Comparison of ENCODE assay signal across 8 cellular contexts in the genomic region with DNA sequence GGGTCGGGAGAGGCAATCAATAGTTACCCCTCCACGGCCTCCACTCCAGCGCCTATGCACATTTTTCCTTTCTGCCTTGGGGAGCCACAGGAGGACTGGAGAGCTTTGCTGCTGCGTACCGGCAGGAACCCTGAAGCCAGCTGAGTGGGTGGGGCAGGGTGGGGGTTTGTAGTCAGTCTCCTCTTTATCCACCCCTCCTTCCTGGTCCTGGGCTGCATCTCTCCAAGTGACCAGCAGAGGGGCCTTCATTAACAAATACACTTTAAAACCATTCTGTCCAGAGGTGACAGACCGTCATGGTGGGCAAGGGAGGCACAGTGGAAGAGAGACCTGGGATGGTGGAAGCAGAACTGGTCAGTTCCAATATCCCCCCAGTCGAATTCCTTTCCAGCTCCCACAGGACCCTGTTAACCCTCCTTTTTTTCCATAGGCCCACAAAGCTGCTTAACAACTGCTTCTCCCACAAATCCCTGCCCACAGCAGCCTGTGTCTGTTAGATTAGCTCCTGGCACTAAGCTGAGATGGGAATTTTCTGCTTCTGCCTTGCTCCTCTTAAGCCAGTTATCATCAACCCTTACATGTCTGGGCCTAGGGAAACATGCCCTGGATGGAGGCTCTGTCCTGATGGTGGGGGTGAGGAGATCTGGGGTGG. TPM values are rescaled to one million over a fixed set of nuclear protein-coding genes. Genes with fewer than 3 reads are reported as not detected.
DNase-seq lines count a peak whose midpoint lies in the region; ATAC-seq and TF ChIP-seq lines count a peak whose summit lies in the region.

No MANE protein-coding gene starts in this region.

- TF ChIP-seq RAD21 in HCT116 (IDR thresholded peaks at IDR 0.05; ENCODE audit: low read depth) = peak; percentile 55

- H3K4me1 ChIP-seq in DOHH2 (ENCODE audit: control insufficient read depth, low read length) (peaks cover 13% of the 10 kb centered on the region), HCT116 (ENCODE audit: control insufficient read depth in 1 of 2, insufficient read depth in 2 of 2, low read length in 2 of 2) (peaks cover 8 to 35% of the 10 kb centered on the region in 2 experiments; a peak in 3 of 4 replicates)

- no peaks in the 10 kb centered on the region for H3K9me3 Mint-ChIP-seq in activated naive CD8-positive, alpha-beta T cell treated with anti-CD3 and anti-CD28 coated beads for 36 hours

- H3K9me2 ChIP-seq in DOHH2 (replicated peaks; ENCODE audit: control insufficient read depth, low read length) (no peaks in the 10 kb centered on the region), HCT116 (ENCODE audit: insufficient read depth) (no peaks in the 10 kb centered on the region)

- H3K36me3 ChIP-seq in DOHH2 (ENCODE audit: control insufficient read depth, low read length) (no peaks in the 10 kb centered on the region), HCT116 (ENCODE audit: control insufficient read depth in 1 of 2, insufficient read depth in 2 of 2, low read length in 2 of 2) (no peaks in the 10 kb centered on the region)

- H3K27me3 ChIP-seq in DOHH2 (ENCODE audit: control insufficient read depth, low read length) (peaks cover 45% of the 10 kb centered on the region), HCT116 (ENCODE audit: insufficient read depth, low read length) (no peaks in the 10 kb centered on the region)

- no peaks in the 10 kb centered on the region for H3F3A ChIP-seq in DOHH2 (ENCODE audit: control insufficient read depth, insufficient read depth)

- ATAC-seq in HCT116 (peak; percentile 90), left cardiac atrium (peak; percentile 75 to 85), HG03571 (IDR thresholded peaks at IDR 0.05; ENCODE audit: unreplicated experiment) (no peak)

- no peaks in the 10 kb centered on the region for H3K36me3 Mint-ChIP-seq in activated naive CD8-positive, alpha-beta T cell treated with anti-CD3 and anti-CD28 coated beads for 36 hours

- H3K27ac Mint-ChIP-seq in activated naive CD8-positive, alpha-beta T cell treated with anti-CD3 and anti-CD28 coated beads for 36 hours = no peak overlapping the region

- RAD21 ChIA-PET in HCT116 (lab: Charles Lee; ENCODE audit: low non-redundant PET in 1 of 2, low total read pairs in 2 of 2, uncharacterized antibody in 2 of 2, unreplicated experiment in 2 of 2) = interaction anchor here in 1 of 2 experiments (0.6 to 0.9 kb wide), 2 partner anchors 18 to 223 kb away, joined by 3 read pairs; no protein-coding TSS in a partner anchor

- H3K9me3 ChIP-seq in DOHH2 (ENCODE audit: control insufficient read depth, insufficient read depth, low read length) = no peaks in the 10 kb centered on the region
- H3K9me3 ChIP-seq in HCT116 (ENCODE audit: control insufficient read depth in 1 of 2, insufficient read depth in 1 of 2, low read depth in 1 of 2, low read length in 2 of 2) = no peaks in the 10 kb centered on the region

- peak overlapping the region; percentile 94 for H2AFZ ChIP-seq in HCT116 (ENCODE audit: low read depth, low read length, poor library complexity, severe bottlenecking)

- H3K27ac ChIP-seq in DOHH2 (ENCODE audit: low read depth, low read length) (no peak overlapping the region), HCT116 (ENCODE audit: low read depth, low read length) (no peak overlapping the region)

- intact Hi-C loops in HCT116 (cut with micrococcal nuclease) = loop anchor here (2.0 to 5.0 kb wide), 2 partner anchors 52 to 327 kb away; no protein-coding TSS in a partner anchor
- intact Hi-C loops in left cardiac atrium (cut with DNase I) = loop anchor here (2.0 to 5.0 kb wide), 2 partner anchors 52 kb away; no protein-coding TSS in a partner anchor

- 0 out of 2 replicates have a peak overlapping the region, but pooled peaks have one; percentile 24 for H3K9ac ChIP-seq in HCT116 (ENCODE audit: low read length)

- H3K4me3 Mint-ChIP-seq in activated naive CD8-positive, alpha-beta T cell treated with anti-CD3 and anti-CD28 coated beads for 36 hours = no peak overlapping the region

- CTCF ChIA-PET in HCT116 (lab: Charles Lee) = interaction anchor here (0.6 to 2.5 kb wide), 12 partner anchors 10 to 330 kb away, joined by 3 to 15 read pairs (median 4); a partner anchor contains a TSS

- peak; percentile 78 for DNase-seq in HCT116 (ENCODE audit: low read depth, low spot score)
- peak; percentile 69 for DNase-seq in NCI-H526 treated with DMSO at 0.1 percent for 48 hours (lab: John Stamatoyannopoulos, UW)
- DNase-seq in activated naive CD8-positive, alpha-beta T cell treated with anti-CD3 and anti-CD28 coated beads for 36 hours = peak; percentile 31
- peak; percentile 68 for DNase-seq in left cardiac atrium
- peak; percentile 75 for DNase-seq in retina
- DNase-seq in DMS79 treated with DMSO at 0.1 percent for 48 hours (lab: John Stamatoyannopoulos, UW) = no peak

- no peaks in the 10 kb centered on the region for H4K20me1 ChIP-seq in DOHH2 (ENCODE audit: control insufficient read depth, insufficient read depth, low read depth, low read length)
- no peaks in the 10 kb centered on the region for H4K20me1 ChIP-seq in HCT116 (ENCODE audit: insufficient read depth)

- peak; percentile 13 for TF ChIP-seq POLR2A in HCT116 (IDR thresholded peaks at IDR 0.05; ENCODE audit: borderline replicate concordance, extremely low read depth, insufficient read depth, insufficient read length)

- no peak overlapping the region for H3K4me2 ChIP-seq in DOHH2 (ENCODE audit: low read length)
- peak overlapping the region; percentile 70 for H3K4me2 ChIP-seq in HCT116 (ENCODE audit: low read length)

- peaks cover 38% of the 10 kb centered on the region for H3K27me3 Mint-ChIP-seq in activated naive CD8-positive, alpha-beta T cell treated with anti-CD3 and anti-CD28 coated beads for 36 hours

- POLR2A ChIA-PET in HCT116 (lab: Charles Lee) = interaction anchor here (0.5 to 1.6 kb wide), 11 partner anchors 10 to 539 kb away, joined by 3 to 7 read pairs (median 4); a partner anchor contains a TSS

- H3K4me3 ChIP-seq in DOHH2 (ENCODE audit: low read length) (no peak overlapping the region), HCT116 (replicated peaks in 1 of 2; ENCODE audit: low read depth in 1 of 2, low read length in 2 of 2) (peak overlapping the region; percentile 15 to 28; a peak in 2 of 4 replicates)

- peak; percentile 34 for TF ChIP-seq CTCF in DOHH2 (IDR thresholded peaks at IDR 0.05; ENCODE audit: low read depth, low read length, poor library complexity, severe bottlenecking)
- TF ChIP-seq CTCF in HCT116 (IDR thresholded peaks at IDR 0.05 in 2 of 3, conservative IDR thresholded peaks at IDR 0.05 in 1 of 3; ENCODE audit: borderline replicate concordance in 1 of 3, insufficient read depth in 1 of 3, low read depth in 2 of 3, low read length in 2 of 3) = peak; percentile 57 to 73 (median 58); a peak in 5 of 6 replicates

- BruUV-seq in HCT116 (replicated peaks; lab: Mats Ljungman, UMichigan) = no TSS peak

- H3K79me2 ChIP-seq in DOHH2 (ENCODE audit: control insufficient read depth, low read length) = no peaks in the 10 kb centered on the region
- H3K79me2 ChIP-seq in HCT116 (ENCODE audit: insufficient read depth, low read length) = no peaks in the 10 kb centered on the region

- peaks cover 14% of the 10 kb centered on the region for H3K4me1 Mint-ChIP-seq in activated naive CD8-positive, alpha-beta T cell treated with anti-CD3 and anti-CD28 coated beads for 36 hours

TF ChIP-seq in HCT116, 20 proteins besides CTCF, POLR2A, EP300 and RAD21 (continues in another document):
- no peak for TF ChIP-seq ZNF274 (IDR thresholded peaks at IDR 0.05; ENCODE audit: low read depth, low read length)
- TF ChIP-seq ELF1 (IDR thresholded peaks at IDR 0.05; ENCODE audit: borderline replicate concordance, low read depth) = no peak

RNA-seq across cellular contexts. Expression of a gene that starts 3.9 kb away (rescaled TPM):
- total RNA-seq in HCT116 (2021; ENCODE audit: unreplicated experiment) = 1.9 TPM
- polyA plus RNA-seq in HCT116 (2012) = 1.5 and 1.7 TPM in 2 replicates
- under 1 TPM; 0.12 to 0.22 TPM for total RNA-seq in activated naive CD8-positive, alpha-beta T cell treated with anti-CD3 and anti-CD28 coated beads for 36 hours
- 1 to 10 TPM in 1 of 2 donors, under 1 TPM in 1; 0.68 to 1.8 TPM for total RNA-seq in left cardiac atrium

RNA-seq across cellular contexts. Expression of a gene that starts 23.6 kb away (rescaled TPM):
- 38.1 TPM for total RNA-seq in HCT116 (2021; ENCODE audit: unreplicated experiment)
- polyA plus RNA-seq in HCT116 (2012) = 26.4 and 30.5 TPM in 2 replicates
- 10 to 100 TPM; 20.3 to 21.5 TPM for total RNA-seq in activated naive CD8-positive, alpha-beta T cell treated with anti-CD3 and anti-CD28 coated beads for 36 hours
- total RNA-seq in left cardiac atrium = 10 to 100 TPM; 12.9 to 17.5 TPM

RNA-seq across cellular contexts. Expression of a gene that starts 23.6 kb away (rescaled TPM):
- total RNA-seq in HCT116 (2021; ENCODE audit: unreplicated experiment) (21.4 TPM), left cardiac atrium (10 to 100 TPM; 14.8 to 18.3 TPM)
- 15.8 and 17.7 TPM in 2 replicates for polyA plus RNA-seq in HCT116 (2012)
- 10 to 100 TPM; 19.3 to 20.7 TPM for total RNA-seq in activated naive CD8-positive, alpha-beta T cell treated with anti-CD3 and anti-CD28 coated beads for 36 hours

RNA-seq across cellular contexts. Expression of a gene that starts 37.8 kb away (rescaled TPM):
- total RNA-seq in HCT116 (2021; ENCODE audit: unreplicated experiment) = 12.4 TPM
- polyA plus RNA-seq in HCT116 (2012) = 10.3 and 12.1 TPM in 2 replicates
- total RNA-seq in activated naive CD8-positive, alpha-beta T cell treated with anti-CD3 and anti-CD28 coated beads for 36 hours = 10 to 100 TPM; 19.3 to 20.0 TPM
- 1 to 10 TPM; 8.7 to 9.3 TPM for total RNA-seq in left cardiac atrium

RNA-seq across cellular contexts. Expression of a gene that starts 40.3 kb away (rescaled TPM):
- total RNA-seq in HCT116 (2021; ENCODE audit: unreplicated experiment) (0.30 TPM), left cardiac atrium (1 to 10 TPM in 1 of 2 donors, under 1 TPM in 1; 0.84 to 3.2 TPM)
- 0.04 and 0.07 TPM in 2 replicates for polyA plus RNA-seq in HCT116 (2012)
- not detected for total RNA-seq in activated naive CD8-positive, alpha-beta T cell treated with anti-CD3 and anti-CD28 coated beads for 36 hours
